9 cellular contexts compared by ENCODE assay signal in the genomic region with DNA sequence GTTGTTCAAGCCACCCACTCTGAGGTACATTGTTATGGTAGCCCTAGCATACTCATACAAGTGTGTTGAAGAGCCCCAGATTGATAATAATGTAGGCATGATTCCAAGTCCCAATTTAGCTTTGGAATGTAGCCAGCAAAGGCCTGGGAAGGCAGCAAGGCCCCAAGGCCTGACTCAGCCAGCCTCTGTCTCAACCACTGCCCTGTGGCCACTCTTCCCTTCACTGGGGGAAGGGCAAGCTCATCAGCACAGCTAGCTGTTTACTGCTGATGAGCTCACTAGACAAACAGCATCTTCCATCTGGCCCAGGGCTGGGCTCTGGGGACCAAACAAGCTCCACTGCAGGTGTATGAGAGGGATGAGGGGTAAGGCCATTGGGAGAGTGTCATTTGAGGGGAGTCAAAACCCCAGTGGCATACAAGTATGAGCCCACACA. TPM values are rescaled to one million over a fixed set of nuclear protein-coding genes. Genes with fewer than 3 reads are reported as not detected.
DNase-seq lines count a peak whose midpoint lies in the region; ATAC-seq and TF ChIP-seq lines count a peak whose summit lies in the region.
"Had no signal": no experiment of that assay in that cellular context is flagged by ENCODE, and none has a peak within 500 bp of the region (broad histone marks: within the 10 kb centered on the region; RNA-seq: fewer than 3 reads in every experiment).

No MANE protein-coding gene starts in this region.

- ATAC-seq in WTC11 = no peak

- no peaks in the 10 kb centered on the region for H3K36me3 Mint-ChIP-seq in WTC11

- H3K4me3 ChIP-seq in HAP-1 = no peak overlapping the region

- H3K36me3 ChIP-seq in HAP-1 (replicated peaks) = no peaks in the 10 kb centered on the region

- TF ChIP-seq CTCF in WTC11 (IDR thresholded peaks at IDR 0.05) = no peak

- POLR2A ChIA-PET in WTC11 (lab: Charles Lee) = no interaction called here

- H3K4me1 Mint-ChIP-seq in WTC11 = peaks cover 17% of the 10 kb centered on the region

- in situ Hi-C loops in HAP-1 (cut with MboI; ENCODE audit: low sequenced_read_pairs) = no loop called here

- peak; percentile 84 for DNase-seq in GM04504 (ENCODE audit: low read depth)
- peak; percentile 24 for DNase-seq in NCI-H460 (ENCODE audit: extremely low read depth, low read depth)
- DNase-seq in epidermal melanocyte (ENCODE audit: insufficient read length, low spot score) = peak; percentile 38
- peak; percentile 96 for DNase-seq in non-pigmented ciliary epithelial cell (ENCODE audit: low read depth)
- no peak for DNase-seq in NOMO-1 treated with dmso at 0.1 percent for 144 hours (lab: John Stamatoyannopoulos, UW; ENCODE audit: unreplicated experiment)
- no peak for DNase-seq in GDM1 (lab: John Stamatoyannopoulos, UW)
- no peak for DNase-seq in HAP-1 (ENCODE audit: low spot score in 2 of 2)
- no peak for DNase-seq in WTC11 (ENCODE audit: low spot score)

- no peak overlapping the region for H3K4me3 Mint-ChIP-seq in WTC11
- H3K4me3 Mint-ChIP-seq: dendritic cell treated with granulocyte-macrophage colony-stimulating factor and Interleukin-4, amounts not matched to agents 40 ng/mL and 50 ng/mL, for 4 days had no signal

- no peaks in the 10 kb centered on the region for H3K9me3 ChIP-seq in HAP-1

- no peaks in the 10 kb centered on the region; the same call in 1 of the 2 replicates for H3K27me3 ChIP-seq in HAP-1 (ENCODE audit: low read depth)

- no peak overlapping the region for H3K27ac Mint-ChIP-seq in WTC11
- H3K27ac Mint-ChIP-seq: dendritic cell treated with granulocyte-macrophage colony-stimulating factor and Interleukin-4, amounts not matched to agents 40 ng/mL and 50 ng/mL, for 4 days had no signal

- CTCF ChIA-PET in WTC11 (lab: Charles Lee) = interaction anchor here (0.6 to 1.6 kb wide), 7 partner anchors 13 to 231 kb away, joined by 3 to 8 read pairs (median 3); a partner anchor contains a TSS

- H3K4me1 ChIP-seq in HAP-1 = no peaks in the 10 kb centered on the region

- no peaks in the 10 kb centered on the region for H3K9me3 Mint-ChIP-seq in WTC11
- H3K9me3 Mint-ChIP-seq: dendritic cell treated with granulocyte-macrophage colony-stimulating factor and Interleukin-4, amounts not matched to agents 40 ng/mL and 50 ng/mL, for 4 days had no signal

- peaks cover 3% of the 10 kb centered on the region for H3K27me3 Mint-ChIP-seq in WTC11 (ENCODE audit: low read depth)

TF ChIP-seq in WTC11, 78 proteins besides CTCF, POLR2A, EP300 and RAD21:
- no peak for TF ChIP-seq NFATC4 (CRISPR knock-in tag; IDR thresholded peaks at IDR 0.05)
- no peak for TF ChIP-seq HMGA2 (CRISPR knock-in tag; IDR thresholded peaks at IDR 0.05)
- no peak for TF ChIP-seq OVOL2 (CRISPR knock-in tag; IDR thresholded peaks at IDR 0.05; ENCODE audit: borderline replicate concordance)
- TF ChIP-seq TEAD1 (CRISPR knock-in tag; IDR thresholded peaks at IDR 0.05) = no peak
- no peak for TF ChIP-seq ATF1 (CRISPR knock-in tag; IDR thresholded peaks at IDR 0.05)
- TF ChIP-seq, protein P1, sequence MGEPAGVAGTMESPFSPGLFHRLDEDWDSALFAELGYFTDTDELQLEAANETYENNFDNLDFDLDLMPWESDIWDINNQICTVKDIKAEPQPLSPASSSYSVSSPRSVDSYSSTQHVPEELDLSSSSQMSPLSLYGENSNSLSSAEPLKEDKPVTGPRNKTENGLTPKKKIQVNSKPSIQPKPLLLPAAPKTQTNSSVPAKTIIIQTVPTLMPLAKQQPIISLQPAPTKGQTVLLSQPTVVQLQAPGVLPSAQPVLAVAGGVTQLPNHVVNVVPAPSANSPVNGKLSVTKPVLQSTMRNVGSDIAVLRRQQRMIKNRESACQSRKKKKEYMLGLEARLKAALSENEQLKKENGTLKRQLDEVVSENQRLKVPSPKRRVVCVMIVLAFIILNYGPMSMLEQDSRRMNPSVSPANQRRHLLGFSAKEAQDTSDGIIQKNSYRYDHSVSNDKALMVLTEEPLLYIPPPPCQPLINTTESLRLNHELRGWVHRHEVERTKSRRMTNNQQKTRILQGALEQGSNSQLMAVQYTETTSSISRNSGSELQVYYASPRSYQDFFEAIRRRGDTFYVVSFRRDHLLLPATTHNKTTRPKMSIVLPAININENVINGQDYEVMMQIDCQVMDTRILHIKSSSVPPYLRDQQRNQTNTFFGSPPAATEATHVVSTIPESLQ (CRISPR knock-in tag; IDR thresholded peaks at IDR 0.05) = no peak
- no peak for TF ChIP-seq ZNF121 (CRISPR knock-in tag; IDR thresholded peaks at IDR 0.05)
- TF ChIP-seq, protein P2, sequence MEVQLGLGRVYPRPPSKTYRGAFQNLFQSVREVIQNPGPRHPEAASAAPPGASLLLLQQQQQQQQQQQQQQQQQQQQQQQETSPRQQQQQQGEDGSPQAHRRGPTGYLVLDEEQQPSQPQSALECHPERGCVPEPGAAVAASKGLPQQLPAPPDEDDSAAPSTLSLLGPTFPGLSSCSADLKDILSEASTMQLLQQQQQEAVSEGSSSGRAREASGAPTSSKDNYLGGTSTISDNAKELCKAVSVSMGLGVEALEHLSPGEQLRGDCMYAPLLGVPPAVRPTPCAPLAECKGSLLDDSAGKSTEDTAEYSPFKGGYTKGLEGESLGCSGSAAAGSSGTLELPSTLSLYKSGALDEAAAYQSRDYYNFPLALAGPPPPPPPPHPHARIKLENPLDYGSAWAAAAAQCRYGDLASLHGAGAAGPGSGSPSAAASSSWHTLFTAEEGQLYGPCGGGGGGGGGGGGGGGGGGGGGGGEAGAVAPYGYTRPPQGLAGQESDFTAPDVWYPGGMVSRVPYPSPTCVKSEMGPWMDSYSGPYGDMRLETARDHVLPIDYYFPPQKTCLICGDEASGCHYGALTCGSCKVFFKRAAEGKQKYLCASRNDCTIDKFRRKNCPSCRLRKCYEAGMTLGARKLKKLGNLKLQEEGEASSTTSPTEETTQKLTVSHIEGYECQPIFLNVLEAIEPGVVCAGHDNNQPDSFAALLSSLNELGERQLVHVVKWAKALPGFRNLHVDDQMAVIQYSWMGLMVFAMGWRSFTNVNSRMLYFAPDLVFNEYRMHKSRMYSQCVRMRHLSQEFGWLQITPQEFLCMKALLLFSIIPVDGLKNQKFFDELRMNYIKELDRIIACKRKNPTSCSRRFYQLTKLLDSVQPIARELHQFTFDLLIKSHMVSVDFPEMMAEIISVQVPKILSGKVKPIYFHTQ (CRISPR knock-in tag; IDR thresholded peaks at IDR 0.05) = no peak
- TF ChIP-seq NR3C1 (CRISPR knock-in tag; conservative IDR thresholded peaks at IDR 0.05; ENCODE audit: low read depth) = no peak
- TF ChIP-seq, protein P3, sequence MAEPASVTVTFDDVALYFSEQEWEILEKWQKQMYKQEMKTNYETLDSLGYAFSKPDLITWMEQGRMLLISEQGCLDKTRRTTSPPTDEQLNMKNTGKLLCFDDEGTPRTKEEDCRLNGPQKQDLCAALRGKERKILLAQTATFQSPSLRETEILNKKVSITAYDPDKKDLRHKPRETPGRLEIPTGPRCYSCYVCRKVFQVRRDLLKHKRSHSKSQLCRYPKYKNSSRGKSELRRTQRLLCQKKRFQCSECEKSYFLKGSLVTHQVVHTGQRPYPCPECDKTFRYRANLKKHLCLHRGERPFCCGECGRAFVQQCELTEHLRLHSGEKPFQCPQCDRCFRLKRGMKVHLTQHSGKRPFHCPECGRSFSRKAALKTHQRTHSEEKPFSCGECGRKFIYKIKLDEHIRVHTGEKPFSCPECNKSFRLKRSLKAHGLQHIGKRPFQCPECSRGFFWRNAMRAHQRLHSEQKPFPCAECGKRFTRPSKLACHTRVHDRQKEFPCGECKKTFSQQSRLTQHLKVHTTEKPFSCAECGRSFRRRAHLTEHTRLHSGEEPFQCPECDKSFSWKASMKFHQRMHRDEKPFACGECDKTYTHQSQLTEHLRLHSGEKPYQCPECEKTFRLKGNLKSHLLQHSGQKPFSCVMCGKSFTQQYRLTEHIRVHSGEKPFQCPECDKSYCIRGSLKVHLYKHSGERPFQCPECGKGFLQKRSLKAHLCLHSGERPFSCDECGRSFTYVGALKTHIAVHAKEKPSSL (CRISPR knock-in tag; conservative IDR thresholded peaks at IDR 0.05) = no peak
- TF ChIP-seq, protein P4, sequence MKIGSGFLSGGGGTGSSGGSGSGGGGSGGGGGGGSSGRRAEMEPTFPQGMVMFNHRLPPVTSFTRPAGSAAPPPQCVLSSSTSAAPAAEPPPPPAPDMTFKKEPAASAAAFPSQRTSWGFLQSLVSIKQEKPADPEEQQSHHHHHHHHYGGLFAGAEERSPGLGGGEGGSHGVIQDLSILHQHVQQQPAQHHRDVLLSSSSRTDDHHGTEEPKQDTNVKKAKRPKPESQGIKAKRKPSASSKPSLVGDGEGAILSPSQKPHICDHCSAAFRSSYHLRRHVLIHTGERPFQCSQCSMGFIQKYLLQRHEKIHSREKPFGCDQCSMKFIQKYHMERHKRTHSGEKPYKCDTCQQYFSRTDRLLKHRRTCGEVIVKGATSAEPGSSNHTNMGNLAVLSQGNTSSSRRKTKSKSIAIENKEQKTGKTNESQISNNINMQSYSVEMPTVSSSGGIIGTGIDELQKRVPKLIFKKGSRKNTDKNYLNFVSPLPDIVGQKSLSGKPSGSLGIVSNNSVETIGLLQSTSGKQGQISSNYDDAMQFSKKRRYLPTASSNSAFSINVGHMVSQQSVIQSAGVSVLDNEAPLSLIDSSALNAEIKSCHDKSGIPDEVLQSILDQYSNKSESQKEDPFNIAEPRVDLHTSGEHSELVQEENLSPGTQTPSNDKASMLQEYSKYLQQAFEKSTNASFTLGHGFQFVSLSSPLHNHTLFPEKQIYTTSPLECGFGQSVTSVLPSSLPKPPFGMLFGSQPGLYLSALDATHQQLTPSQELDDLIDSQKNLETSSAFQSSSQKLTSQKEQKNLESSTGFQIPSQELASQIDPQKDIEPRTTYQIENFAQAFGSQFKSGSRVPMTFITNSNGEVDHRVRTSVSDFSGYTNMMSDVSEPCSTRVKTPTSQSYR (CRISPR knock-in tag; IDR thresholded peaks at IDR 0.05) = no peak
- TF ChIP-seq ZNF423 (CRISPR knock-in tag; IDR thresholded peaks at IDR 0.05) = no peak
- no peak for TF ChIP-seq CREM (CRISPR knock-in tag; IDR thresholded peaks at IDR 0.05)

RNA-seq across cellular contexts. Expression of a gene that starts 2.1 kb away (rescaled TPM):
- 0.10 and 0.20 TPM in 2 replicates for total RNA-seq in NCI-H460 (2014; rRNA removed; shearing (Covaris generic))
- polyA plus RNA-seq in NCI-H460 (2014; cell fraction: nucleus; rRNA removed) = 0.07 TPM in 1 of 2 replicates, not detected in the other
- total RNA-seq in WTC11 (2021) = 16.6 to 17.9 TPM (median 17.2 TPM) in 3 replicates

RNA-seq across cellular contexts. Expression of a gene that starts 19.7 kb away (rescaled TPM):
- total RNA-seq in NCI-H460 (2014; rRNA removed; shearing (Covaris generic)) = 28.8 and 29.2 TPM in 2 replicates
- 10.0 and 13.3 TPM in 2 replicates for polyA plus RNA-seq in NCI-H460 (2014; cell fraction: nucleus; rRNA removed)
- total RNA-seq in WTC11 (2021) = 4.8 to 5.5 TPM (median 5.3 TPM) in 3 replicates

RNA-seq across cellular contexts. Expression of a gene that starts 23.7 kb away (rescaled TPM):
- 4.6 and 5.4 TPM in 2 replicates for total RNA-seq in NCI-H460 (2014; rRNA removed; shearing (Covaris generic))
- polyA plus RNA-seq in NCI-H460 (2014; cell fraction: nucleus; rRNA removed) = 9.0 and 9.7 TPM in 2 replicates
- total RNA-seq in WTC11 (2021) = 4.1 to 4.6 TPM (median 4.4 TPM) in 3 replicates

RNA-seq across cellular contexts. Expression of a gene that starts 52.2 kb away (rescaled TPM):
- total RNA-seq in NCI-H460 (2014; rRNA removed; shearing (Covaris generic)) = not detected in 2 replicates
- polyA plus RNA-seq in NCI-H460 (2014; cell fraction: nucleus; rRNA removed) = not detected in 2 replicates
- 0.55 to 0.74 TPM (median 0.71 TPM) in 3 replicates for total RNA-seq in WTC11 (2021)

Comparison
In these comparisons a context has a peak if more than half of its experiments do, and no peak if none do; other contexts are left out.
1. DNase-seq: peak in GM04504 (single experiment), NCI-H460 (single experiment), epidermal melanocyte (single experiment) and non-pigmented ciliary epithelial cell (single experiment); none in NOMO-1 treated with dmso at 0.1 percent for 144 hours (single experiment), GDM1 (single experiment), HAP-1 (0 of 2) and WTC11 (single experiment).
2. RNA of a gene that starts 2.1 kb away (total RNA-seq): 16.6 to 17.9 TPM in WTC11; 0.10 to 0.20 TPM in NCI-H460; every median in the first group is over 10 times any median in the second.